ENCODE assay signal across 20 cellular contexts in the genomic region with DNA sequence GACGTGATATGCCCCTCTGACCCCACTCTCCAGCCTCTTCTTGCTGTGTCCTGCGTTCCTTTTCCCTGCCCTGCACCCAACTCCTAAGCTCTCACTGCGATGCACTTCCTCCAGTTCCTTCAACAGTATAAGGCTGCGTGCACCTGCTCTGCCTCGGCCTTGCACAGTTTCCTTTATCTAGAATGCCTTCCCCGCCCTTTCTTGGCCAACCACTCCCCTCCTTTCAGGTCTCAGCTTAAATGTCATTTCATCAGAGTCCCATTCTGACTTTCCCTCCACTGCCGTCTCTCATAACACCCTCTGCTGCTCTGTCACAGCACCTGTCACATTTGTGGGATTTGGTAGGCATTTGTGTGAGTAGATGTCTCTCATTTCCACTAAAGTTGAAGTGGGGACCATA. TPM values are rescaled to one million over a fixed set of nuclear protein-coding genes. Genes with fewer than 3 reads are reported as not detected.
A peak's percentile ranks its signal among the peaks of the same experiment; 100 is the strongest.
DNase-seq lines count a peak whose midpoint lies in the region; ATAC-seq and TF ChIP-seq lines count a peak whose summit lies in the region.
"Had no signal": no experiment of that assay in that cellular context is flagged by ENCODE, and none has a peak within 500 bp of the region (broad histone marks: within the 10 kb centered on the region; RNA-seq: fewer than 3 reads in every experiment).

No MANE protein-coding gene starts in this region.

- POLR2A ChIA-PET in activated CD8-positive, alpha-beta T cell treated with anti-CD3 and anti-CD28 coated beads, Interleukin-2, amount 10 ng/mL, durations not matched to agents 7 days and 5 days (lab: Charles Lee) = no interaction called here
- POLR2A ChIA-PET in OCI-LY7 (lab: Charles Lee) = interaction anchor here (0.6 to 0.9 kb wide), 3 partner anchors 16 to 100 kb away, joined by 4 to 5 read pairs (median 4); no protein-coding TSS in a partner anchor

- H3K79me2 ChIP-seq in OCI-LY7 (ENCODE audit: insufficient read depth, low read depth, low read length) = no peaks in the 10 kb centered on the region

- no peak overlapping the region for H3K4me2 ChIP-seq in OCI-LY7 (ENCODE audit: low read length)

- H3K4me3 ChIP-seq in thymus (ENCODE audit: low read length) (no peak overlapping the region), OCI-LY7 (ENCODE audit: low read depth, low read length, poor library complexity, severe bottlenecking) (no peak overlapping the region), esophagus squamous epithelium (no peak overlapping the region)
- H3K4me3 ChIP-seq: heart right ventricle, lung, testis had no signal

- intact Hi-C loops in OCI-LY7 (cut with micrococcal nuclease; ENCODE audit: unreplicated experiment) = loop anchor here (5.0 kb wide), 1 partner anchor 296 kb away; no protein-coding TSS in a partner anchor
- intact Hi-C loops in esophagus squamous epithelium (cut with DNase I) = loop anchor here (5.0 to 10.0 kb wide), 2 partner anchors 96 to 294 kb away; no protein-coding TSS in a partner anchor

- no peak overlapping the region for H3K27ac Mint-ChIP-seq in activated naive CD4-positive, alpha-beta T cell treated with anti-CD3 and anti-CD28 coated beads, Interleukin-2, amount 50 U/mL, for 72 hours
- no peak overlapping the region for H3K27ac Mint-ChIP-seq in activated CD8-positive, alpha-beta T cell treated with anti-CD3 and anti-CD28 coated beads, Interleukin-2, amount 10 ng/mL, durations not matched to agents 7 days and 5 days
- H3K27ac Mint-ChIP-seq: effector memory CD8-positive, alpha-beta T cell; natural killer cell had no signal

- CTCF ChIA-PET in activated CD8-positive, alpha-beta T cell treated with anti-CD3 and anti-CD28 coated beads, Interleukin-2, amount 10 ng/mL, durations not matched to agents 7 days and 5 days (lab: Charles Lee) = interaction anchor here (0.7 to 3.8 kb wide), 18 partner anchors 10 to 309 kb away, joined by 3 to 110 read pairs (median 6); partner anchors contain the start of genes AGA and NEIL3
- CTCF ChIA-PET in OCI-LY7 (lab: Charles Lee; ENCODE audit: unreplicated experiment) = no interaction called here

- H3K9me3 ChIP-seq in thymus (ENCODE audit: control insufficient read depth) (no peaks in the 10 kb centered on the region), OCI-LY7 (ENCODE audit: low read length) (no peaks in the 10 kb centered on the region), esophagus squamous epithelium (no peaks in the 10 kb centered on the region)
- H3K9me3 ChIP-seq: heart right ventricle, testis had no signal

- TF ChIP-seq POLR2A in esophagus squamous epithelium (IDR thresholded peaks at IDR 0.05) = no peak

- no peaks in the 10 kb centered on the region for H3K9me2 ChIP-seq in OCI-LY7 (ENCODE audit: insufficient read depth, low read length)

- peak; percentile 44 to 74 for ATAC-seq in activated naive CD4-positive, alpha-beta T cell treated with anti-CD3 and anti-CD28 coated beads, Interleukin-2, amount 50 U/mL, for 72 hours
- peak; percentile 40 for ATAC-seq in activated CD8-positive, alpha-beta T cell treated with anti-CD3 and anti-CD28 coated beads, Interleukin-2, amount 10 ng/mL, durations not matched to agents 7 days and 5 days
- ATAC-seq: effector memory CD8-positive, alpha-beta T cell; heart right ventricle; natural killer cell had no signal

- no peaks in the 10 kb centered on the region for H3K36me3 ChIP-seq in thymus (ENCODE audit: control insufficient read depth, insufficient read depth)
- H3K36me3 ChIP-seq in OCI-LY7 (ENCODE audit: insufficient read depth, low read length) = no peaks in the 10 kb centered on the region
- H3K36me3 ChIP-seq in esophagus squamous epithelium = no peaks in the 10 kb centered on the region
- H3K36me3 ChIP-seq: heart right ventricle, WERI-Rb-1 had no signal

- H3K4me1 Mint-ChIP-seq in activated CD8-positive, alpha-beta T cell treated with anti-CD3 and anti-CD28 coated beads, Interleukin-2, amount 10 ng/mL, durations not matched to agents 7 days and 5 days (ENCODE audit: low read depth) = peaks cover 10% of the 10 kb centered on the region

- no peaks in the 10 kb centered on the region for H4K20me1 ChIP-seq in OCI-LY7 (ENCODE audit: insufficient read depth, low read length)

- H3K27me3 ChIP-seq in thymus (ENCODE audit: control insufficient read depth, insufficient read depth) (no peaks in the 10 kb centered on the region), esophagus squamous epithelium (peaks cover 0 to 9% (median 0%) of the 10 kb centered on the region in 4 donors)
- H3K27me3 ChIP-seq: testis had no signal

- DNase-seq in activated naive CD4-positive, alpha-beta T cell treated with anti-CD3 and anti-CD28 coated beads, Interleukin-2, amount 50 U/mL, for 72 hours (ENCODE audit: low spot score in 2 of 2) = no peak
- DNase-seq in activated naive CD4-positive, alpha-beta T cell treated with anti-CD3 and anti-CD28 coated beads, Interleukin-2, amount 50 U/mL, for 16 hours = no peak
- DNase-seq in NOMO-1 (lab: John Stamatoyannopoulos, UW; ENCODE audit: unreplicated experiment in 2 of 2) (peak; percentile 84 to 92), OCI-LY7 (ENCODE audit: low spot score) (no peak), activated gamma-delta T cell (lab: John Stamatoyannopoulos, UW) (no peak), esophagus squamous epithelium (lab: John Stamatoyannopoulos, UW) (no peak)
- peak; percentile 33 for DNase-seq in activated CD8-positive, alpha-beta T cell treated with anti-CD3 and anti-CD28 coated beads, Interleukin-2, amount 10 ng/mL, durations not matched to agents 7 days and 5 days
- DNase-seq: activated T-cell treated with anti-CD3 and anti-CD28 coated beads for 4 hours; cerebellar nuclear complex; effector memory CD8-positive, alpha-beta T cell; heart right ventricle; natural killer cell; NCI-H2029; stimulated activated CD4-positive, alpha-beta T cell treated with anti-CD3 and anti-CD28 coated beads, Interleukin-4, amount 100 ng/mL, for 1 hour; stimulated activated CD8-positive, alpha-beta memory T cell treated with anti-CD3 and anti-CD28 coated beads, Interleukin-4, amount 100 ng/mL, for 48 hours; testis; WERI-Rb-1 had no signal

- H3K4me3 Mint-ChIP-seq in activated CD8-positive, alpha-beta T cell treated with anti-CD3 and anti-CD28 coated beads, Interleukin-2, amount 10 ng/mL, durations not matched to agents 7 days and 5 days = no peak overlapping the region
- H3K4me3 Mint-ChIP-seq: effector memory CD8-positive, alpha-beta T cell; natural killer cell had no signal

- peaks cover 6% of the 10 kb centered on the region for H3K27me3 Mint-ChIP-seq in activated CD8-positive, alpha-beta T cell treated with anti-CD3 and anti-CD28 coated beads, Interleukin-2, amount 10 ng/mL, durations not matched to agents 7 days and 5 days (ENCODE audit: low read depth)

- TF ChIP-seq CTCF in OCI-LY7 (conservative IDR thresholded peaks at IDR 0.05; ENCODE audit: low read length) (no peak), esophagus squamous epithelium (IDR thresholded peaks at IDR 0.05) (no peak)

- H2AFZ ChIP-seq in OCI-LY7 (ENCODE audit: low read length) = no peak overlapping the region

- 13% methylated on average over 7 of the region's 7 CpGs for WGBS in thymus
- 63 to 74% methylated on average over 7 of the region's 7 CpGs for WGBS in esophagus squamous epithelium, 2 donors

- BruUV-seq in OCI-LY7 (replicated peaks; lab: Mats Ljungman, UMichigan) = no TSS peak

- peak overlapping the region; percentile 79 for H3K27ac ChIP-seq in thymus (ENCODE audit: low read depth)
- H3K27ac ChIP-seq in OCI-LY7 (ENCODE audit: low read depth, low read length, poor library complexity, severe bottlenecking) = no peak overlapping the region
- no peak overlapping the region for H3K27ac ChIP-seq in esophagus squamous epithelium
- H3K27ac ChIP-seq: heart right ventricle, RWPE1, testis, WERI-Rb-1 had no signal

- H3K4me1 ChIP-seq in thymus (ENCODE audit: control insufficient read depth, insufficient read depth, low read length) = peaks cover 2% of the 10 kb centered on the region
- no peaks in the 10 kb centered on the region for H3K4me1 ChIP-seq in OCI-LY7 (ENCODE audit: insufficient read depth, low read length, poor library complexity, severe bottlenecking)
- peaks cover 0 to 13% (median 8%) of the 10 kb centered on the region in 3 donors for H3K4me1 ChIP-seq in esophagus squamous epithelium
- H3K4me1 ChIP-seq: heart right ventricle, testis had no signal

- H3K9me3 Mint-ChIP-seq in activated naive CD4-positive, alpha-beta T cell treated with anti-CD3 and anti-CD28 coated beads, Interleukin-2, amount 50 U/mL, for 72 hours = no peaks in the 10 kb centered on the region
- no peaks in the 10 kb centered on the region for H3K9me3 Mint-ChIP-seq in activated CD8-positive, alpha-beta T cell treated with anti-CD3 and anti-CD28 coated beads, Interleukin-2, amount 10 ng/mL, durations not matched to agents 7 days and 5 days (ENCODE audit: insufficient read depth)
- H3K9me3 Mint-ChIP-seq: effector memory CD8-positive, alpha-beta T cell; natural killer cell had no signal

- no peaks in the 10 kb centered on the region for H3K36me3 Mint-ChIP-seq in activated naive CD4-positive, alpha-beta T cell treated with anti-CD3 and anti-CD28 coated beads, Interleukin-2, amount 50 U/mL, for 72 hours
- no peaks in the 10 kb centered on the region for H3K36me3 Mint-ChIP-seq in activated CD8-positive, alpha-beta T cell treated with anti-CD3 and anti-CD28 coated beads, Interleukin-2, amount 10 ng/mL, durations not matched to agents 7 days and 5 days (ENCODE audit: low read depth)
- H3K36me3 Mint-ChIP-seq: natural killer cell had no signal

RNA-seq across cellular contexts. Expression of gene NEIL3, which starts 58.4 kb away (rescaled TPM):
- 10 to 100 TPM; 18.7 to 25.5 TPM for total RNA-seq in activated naive CD4-positive, alpha-beta T cell treated with anti-CD3 and anti-CD28 coated beads, Interleukin-2, amount 50 U/mL, for 72 hours
- total RNA-seq in activated CD8-positive, alpha-beta T cell treated with anti-CD3 and anti-CD28 coated beads, Interleukin-2, amount 10 ng/mL, durations not matched to agents 7 days and 5 days = 10 to 100 TPM; 33.7 to 35.2 TPM
- 3.6 TPM for polyA plus RNA-seq in thymus
- 16.8 and 19.1 TPM in 2 replicates for total RNA-seq in OCI-LY7 (2014; rRNA removed; shearing (Covaris generic))
- total RNA-seq in OCI-LY7 (2022) (22.9 and 24.6 TPM in 2 replicates), esophagus squamous epithelium (1 to 10 TPM; 2.1 to 8.3 (median 3.4) TPM)

Comparison
In these comparisons a context has a peak if more than half of its experiments do, and no peak if none do; other contexts are left out.
1. DNase-seq: peak in NOMO-1 (2 of 2) and activated CD8-positive, alpha-beta T cell treated with anti-CD3 and anti-CD28 coated beads, Interleukin-2, amount 10 ng/mL, durations not matched to agents 7 days and 5 days (single experiment); none in activated naive CD4-positive, alpha-beta T cell treated with anti-CD3 and anti-CD28 coated beads, Interleukin-2, amount 50 U/mL, for 72 hours (0 of 2), activated naive CD4-positive, alpha-beta T cell treated with anti-CD3 and anti-CD28 coated beads, Interleukin-2, amount 50 U/mL, for 16 hours (single experiment), OCI-LY7 (single experiment), activated gamma-delta T cell (single experiment) and esophagus squamous epithelium (single experiment).